In the genomic region with DNA sequence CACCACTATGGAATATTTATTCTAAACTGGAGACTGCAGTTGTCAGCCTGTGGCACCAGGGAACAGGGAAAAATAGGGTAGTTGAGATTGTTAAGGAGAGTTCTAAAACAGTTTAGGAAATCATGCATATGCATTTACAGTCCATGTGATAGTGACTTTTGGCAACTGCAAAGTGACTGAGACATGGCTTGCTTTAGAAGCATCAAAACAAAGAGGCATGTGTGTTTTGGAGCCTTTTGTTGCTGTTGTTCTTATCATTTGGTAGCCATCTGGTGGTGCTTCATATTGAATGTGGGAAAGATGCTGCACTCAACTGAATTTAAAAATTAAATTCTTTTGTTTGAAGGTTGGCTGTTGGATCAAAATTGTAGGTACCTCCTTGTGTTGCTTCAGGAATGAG, we compare ENCODE assay signal across 18 cellular contexts. TPM values are rescaled to one million over a fixed set of nuclear protein-coding genes. Genes with fewer than 3 reads are reported as not detected.
A peak's percentile ranks its signal among the peaks of the same experiment; 100 is the strongest.
DNase-seq lines count a peak whose midpoint lies in the region; ATAC-seq, FAIRE-seq and TF ChIP-seq lines count a peak whose summit lies in the region.
"Had no signal": no experiment of that assay in that cellular context is flagged by ENCODE, and none has a peak within 500 bp of the region (broad histone marks: within the 10 kb centered on the region; RNA-seq: fewer than 3 reads in every experiment).

No MANE protein-coding gene starts in this region.

- no peaks in the 10 kb centered on the region for H3K27me3 Mint-ChIP-seq in WTC11 (ENCODE audit: low read depth)
- no peaks in the 10 kb centered on the region for H3K27me3 Mint-ChIP-seq in activated naive CD8-positive, alpha-beta T cell treated with anti-CD3 and anti-CD28 coated beads, Interleukin-2, amount 50 U/mL, for 24 hours
- H3K27me3 Mint-ChIP-seq: CD4-positive, alpha-beta T cell; IgD-negative memory B cell had no signal

- POLR2A ChIA-PET in WTC11 (lab: Charles Lee), result no interaction called here

- no peak overlapping the region for H3K9ac ChIP-seq in kidney (ENCODE audit: low read length in 2 of 2)

- no peaks in the 10 kb centered on the region for H3K9me3 ChIP-seq in kidney (ENCODE audit: control insufficient read depth in 1 of 2, low read length in 2 of 2)
- H3K9me3 ChIP-seq: Caco-2, HAP-1 had no signal

- H3K4me3 ChIP-seq in kidney (ENCODE audit: low read length in 2 of 2), result no peak overlapping the region
- H3K4me3 ChIP-seq: HAP-1 had no signal

- peaks cover 6 to 10% of the 10 kb centered on the region in 2 donors for H3K36me3 ChIP-seq in kidney (ENCODE audit: control insufficient read depth in 1 of 2, insufficient read depth in 2 of 2, low read length in 2 of 2)

- peaks cover 7% of the 10 kb centered on the region; the same call in 1 of the 2 replicates for H3K9me3 Mint-ChIP-seq in WTC11
- H3K9me3 Mint-ChIP-seq in activated naive CD8-positive, alpha-beta T cell treated with anti-CD3 and anti-CD28 coated beads, Interleukin-2, amount 50 U/mL, for 24 hours, result no peaks in the 10 kb centered on the region
- H3K9me3 Mint-ChIP-seq: CD4-positive, alpha-beta T cell; IgD-negative memory B cell had no signal

- peaks cover 37% of the 10 kb centered on the region for H3K4me1 Mint-ChIP-seq in WTC11
- no peaks in the 10 kb centered on the region for H3K4me1 Mint-ChIP-seq in activated naive CD8-positive, alpha-beta T cell treated with anti-CD3 and anti-CD28 coated beads, Interleukin-2, amount 50 U/mL, for 24 hours
- H3K4me1 Mint-ChIP-seq: IgD-negative memory B cell had no signal

- intact Hi-C loops in kidney (cut with DNase I), result no loop called here

- CTCF ChIA-PET in WTC11 (lab: Charles Lee), result no interaction called here

- H3K36me3 Mint-ChIP-seq in WTC11, result peaks cover 39% of the 10 kb centered on the region
- peaks cover 35% of the 10 kb centered on the region for H3K36me3 Mint-ChIP-seq in activated naive CD8-positive, alpha-beta T cell treated with anti-CD3 and anti-CD28 coated beads, Interleukin-2, amount 50 U/mL, for 24 hours (ENCODE audit: low read depth)

- FAIRE-seq in GM12892 (lab: Jason Lieb, UNC) (peak; percentile 54), kidney (lab: Jason Lieb, UNC) (no peak)
- FAIRE-seq: GM19239, HepG2 had no signal

- no peak for DNase-seq in GM12892 (ENCODE audit: insufficient read length)
- no peak for DNase-seq in WTC11 (ENCODE audit: low spot score)
- DNase-seq in globus pallidus (ENCODE audit: low spot score), result peak; percentile 59
- peak; percentile 47 for DNase-seq in superior temporal gyrus (ENCODE audit: extremely low spot score)
- DNase-seq in activated naive CD8-positive, alpha-beta T cell treated with anti-CD3 and anti-CD28 coated beads, Interleukin-2, amount 50 U/mL, for 24 hours, result no peak
- no peak for DNase-seq in stimulated activated CD4-positive, alpha-beta T cell treated with anti-CD3 and anti-CD28 coated beads, Interleukin-2, amount 100 ng/mL, for 24 hours
- no peak for DNase-seq in kidney
- DNase-seq: ACHN; Caco-2; CD4-positive, alpha-beta T cell; DMS153; DMS79; GDM1 had no signal

- TF ChIP-seq CTCF in WTC11 (IDR thresholded peaks at IDR 0.05), result no peak
- TF ChIP-seq CTCF in kidney (IDR thresholded peaks at IDR 0.05; ENCODE audit: borderline replicate concordance, extremely low read depth, insufficient read depth), result no peak

- H3K27ac ChIP-seq in kidney (ENCODE audit: low read depth in 2 of 2, low read length in 2 of 2), result no peak overlapping the region
- H3K27ac ChIP-seq: C4-2B had no signal

- TF ChIP-seq POLR2A in GM12892 (IDR thresholded peaks at IDR 0.05; ENCODE audit: low read depth, low read length), result no peak

- no peaks in the 10 kb centered on the region for H3K4me1 ChIP-seq in kidney (ENCODE audit: control insufficient read depth in 1 of 2, insufficient read depth in 1 of 2, low read depth in 1 of 2, low read length in 2 of 2)
- H3K4me1 ChIP-seq: Caco-2, HAP-1 had no signal

- no peak overlapping the region for H3K4me3 Mint-ChIP-seq in WTC11
- H3K4me3 Mint-ChIP-seq in activated naive CD8-positive, alpha-beta T cell treated with anti-CD3 and anti-CD28 coated beads, Interleukin-2, amount 50 U/mL, for 24 hours, result no peak overlapping the region
- H3K4me3 Mint-ChIP-seq: CD4-positive, alpha-beta T cell; IgD-negative memory B cell had no signal

- H3K27ac Mint-ChIP-seq in WTC11, result peak overlapping the region; percentile 56
- H3K27ac Mint-ChIP-seq in activated naive CD8-positive, alpha-beta T cell treated with anti-CD3 and anti-CD28 coated beads, Interleukin-2, amount 50 U/mL, for 24 hours, result no peak overlapping the region
- H3K27ac Mint-ChIP-seq: CD4-positive, alpha-beta T cell; IgD-negative memory B cell had no signal

- ATAC-seq in WTC11, result no peak
- no peak for ATAC-seq in activated naive CD8-positive, alpha-beta T cell treated with anti-CD3 and anti-CD28 coated beads, Interleukin-2, amount 50 U/mL, for 24 hours
- ATAC-seq: HepG2 had no signal

TF ChIP-seq in WTC11, 78 proteins besides CTCF, POLR2A, EP300 and RAD21:
- no peak for TF ChIP-seq ZNF416 (CRISPR knock-in tag; IDR thresholded peaks at IDR 0.05)
- no peak for TF ChIP-seq ESRRA (CRISPR knock-in tag; IDR thresholded peaks at IDR 0.05; ENCODE audit: borderline replicate concordance)
- TF ChIP-seq, protein P1, sequence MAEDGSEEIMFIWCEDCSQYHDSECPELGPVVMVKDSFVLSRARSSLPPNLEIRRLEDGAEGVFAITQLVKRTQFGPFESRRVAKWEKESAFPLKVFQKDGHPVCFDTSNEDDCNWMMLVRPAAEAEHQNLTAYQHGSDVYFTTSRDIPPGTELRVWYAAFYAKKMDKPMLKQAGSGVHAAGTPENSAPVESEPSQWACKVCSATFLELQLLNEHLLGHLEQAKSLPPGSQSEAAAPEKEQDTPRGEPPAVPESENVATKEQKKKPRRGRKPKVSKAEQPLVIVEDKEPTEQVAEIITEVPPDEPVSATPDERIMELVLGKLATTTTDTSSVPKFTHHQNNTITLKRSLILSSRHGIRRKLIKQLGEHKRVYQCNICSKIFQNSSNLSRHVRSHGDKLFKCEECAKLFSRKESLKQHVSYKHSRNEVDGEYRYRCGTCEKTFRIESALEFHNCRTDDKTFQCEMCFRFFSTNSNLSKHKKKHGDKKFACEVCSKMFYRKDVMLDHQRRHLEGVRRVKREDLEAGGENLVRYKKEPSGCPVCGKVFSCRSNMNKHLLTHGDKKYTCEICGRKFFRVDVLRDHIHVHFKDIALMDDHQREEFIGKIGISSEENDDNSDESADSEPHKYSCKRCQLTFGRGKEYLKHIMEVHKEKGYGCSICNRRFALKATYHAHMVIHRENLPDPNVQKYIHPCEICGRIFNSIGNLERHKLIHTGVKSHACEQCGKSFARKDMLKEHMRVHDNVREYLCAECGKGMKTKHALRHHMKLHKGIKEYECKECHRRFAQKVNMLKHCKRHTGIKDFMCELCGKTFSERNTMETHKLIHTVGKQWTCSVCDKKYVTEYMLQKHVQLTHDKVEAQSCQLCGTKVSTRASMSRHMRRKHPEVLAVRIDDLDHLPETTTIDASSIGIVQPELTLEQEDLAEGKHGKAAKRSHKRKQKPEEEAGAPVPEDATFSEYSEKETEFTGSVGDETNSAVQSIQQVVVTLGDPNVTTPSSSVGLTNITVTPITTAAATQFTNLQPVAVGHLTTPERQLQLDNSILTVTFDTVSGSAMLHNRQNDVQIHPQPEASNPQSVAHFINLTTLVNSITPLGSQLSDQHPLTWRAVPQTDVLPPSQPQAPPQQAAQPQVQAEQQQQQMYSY (CRISPR knock-in tag; IDR thresholded peaks at IDR 0.05), result no peak
- no peak for TF ChIP-seq OVOL2 (CRISPR knock-in tag; IDR thresholded peaks at IDR 0.05; ENCODE audit: borderline replicate concordance)
- TF ChIP-seq JAZF1 (CRISPR knock-in tag; IDR thresholded peaks at IDR 0.05), result no peak
- TF ChIP-seq, protein P2, sequence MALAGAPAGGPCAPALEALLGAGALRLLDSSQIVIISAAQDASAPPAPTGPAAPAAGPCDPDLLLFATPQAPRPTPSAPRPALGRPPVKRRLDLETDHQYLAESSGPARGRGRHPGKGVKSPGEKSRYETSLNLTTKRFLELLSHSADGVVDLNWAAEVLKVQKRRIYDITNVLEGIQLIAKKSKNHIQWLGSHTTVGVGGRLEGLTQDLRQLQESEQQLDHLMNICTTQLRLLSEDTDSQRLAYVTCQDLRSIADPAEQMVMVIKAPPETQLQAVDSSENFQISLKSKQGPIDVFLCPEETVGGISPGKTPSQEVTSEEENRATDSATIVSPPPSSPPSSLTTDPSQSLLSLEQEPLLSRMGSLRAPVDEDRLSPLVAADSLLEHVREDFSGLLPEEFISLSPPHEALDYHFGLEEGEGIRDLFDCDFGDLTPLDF (CRISPR knock-in tag; IDR thresholded peaks at IDR 0.05), result no peak

RNA-seq across cellular contexts. Expression of a gene that starts 10.2 kb away (rescaled TPM):
- polyA plus RNA-seq in GM12892 (2012; ENCODE audit: missing spikeins), result 47.1 TPM
- 92.5 to 137 TPM (median 126 TPM) in 3 replicates for total RNA-seq in WTC11 (2021)
- 31.4 TPM for total RNA-seq in kidney
- polyA plus RNA-seq in kidney (ENCODE audit: insufficient read depth, low read depth, low replicate concordance), result 36.8 TPM

Comparison
In these comparisons a context has a peak if more than half of its experiments do, and no peak if none do; other contexts are left out.
1. DNase-seq: peak in globus pallidus (single experiment) and superior temporal gyrus (single experiment); none in GM12892 (single experiment), WTC11 (single experiment), activated naive CD8-positive, alpha-beta T cell treated with anti-CD3 and anti-CD28 coated beads, Interleukin-2, amount 50 U/mL, for 24 hours (single experiment), stimulated activated CD4-positive, alpha-beta T cell treated with anti-CD3 and anti-CD28 coated beads, Interleukin-2, amount 100 ng/mL, for 24 hours (0 of 2) and kidney (single experiment).